ENCODE assay signal across 12 cellular contexts in the genomic region with DNA sequence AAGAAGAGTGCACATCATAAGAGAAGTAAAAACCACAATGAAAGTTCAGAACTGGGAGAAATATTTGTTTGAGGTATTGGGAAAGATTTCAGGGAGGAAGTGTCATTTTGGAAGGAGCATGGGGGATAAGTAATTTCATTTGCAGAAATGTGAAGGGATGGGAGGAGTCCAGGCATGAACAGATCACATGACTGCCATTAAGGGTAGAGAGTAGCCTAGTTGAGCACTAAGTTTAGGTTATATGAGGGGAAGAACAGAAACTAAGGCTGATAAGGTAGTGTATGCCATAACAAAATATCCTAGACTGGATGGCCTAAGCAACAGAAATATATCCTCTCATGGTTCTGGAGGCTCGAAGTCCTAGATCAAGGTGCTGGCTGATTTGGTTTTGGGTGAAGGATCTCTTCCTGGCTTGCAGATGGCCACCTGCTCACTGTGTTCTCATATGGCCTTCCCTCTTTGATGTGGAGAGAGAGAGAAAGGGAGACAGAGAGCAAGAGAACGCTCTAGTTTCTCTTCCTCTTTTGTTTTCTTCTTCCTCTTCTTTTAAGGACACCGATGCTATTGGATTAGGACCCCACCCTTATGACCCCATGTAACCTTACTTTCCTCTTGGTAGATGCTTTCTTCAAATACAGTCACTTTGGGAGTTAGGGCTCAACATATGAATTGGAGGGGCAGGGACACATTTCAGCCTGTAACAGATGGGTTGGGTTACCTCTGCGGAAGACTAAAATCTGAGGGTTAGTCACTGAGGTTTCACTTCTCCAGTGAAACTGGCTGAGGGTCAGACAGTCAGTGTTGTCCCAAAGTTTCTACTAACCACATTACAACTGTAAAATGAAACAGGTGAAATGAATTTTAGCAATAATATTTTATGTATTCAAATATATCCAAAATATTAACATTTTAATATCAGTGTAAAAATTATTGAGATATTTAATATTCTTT.
DNase-seq lines count a peak whose midpoint lies in the region; ATAC-seq and TF ChIP-seq lines count a peak whose summit lies in the region.
"Had no signal": no experiment of that assay in that cellular context is flagged by ENCODE, and none has a peak within 500 bp of the region (broad histone marks: within the 10 kb centered on the region; RNA-seq: fewer than 3 reads in every experiment).

No MANE protein-coding gene starts in this region.

- DNase-seq in DMS153 treated with DMSO at 0.1 percent for 48 hours (lab: John Stamatoyannopoulos, UW; ENCODE audit: unreplicated experiment) (no peak), stomach (no peak), NCI-H2227 treated with DMSO at 0.1 percent for 48 hours (lab: John Stamatoyannopoulos, UW) (no peak), LoVo (ENCODE audit: low spot score) (no peak)
- DNase-seq: NCI-H1092 treated with DMSO at 0.1 percent for 48 hours; stimulated activated CD4-positive, alpha-beta T cell treated with anti-CD3 and anti-CD28 coated beads, Interleukin-4, amount 100 ng/mL, for 24 hours; WERI-Rb-1 had no signal

- no peaks in the 10 kb centered on the region for H3K27me3 ChIP-seq in esophagus (ENCODE audit: control insufficient read depth in 1 of 2, insufficient read depth in 2 of 2, low read length in 2 of 2)
- H3K27me3 ChIP-seq in stomach: peaks cover 0 to 18% (median 0%) of the 10 kb centered on the region in 3 donors

- H3K4me3 ChIP-seq in esophagus (ENCODE audit: low read depth in 1 of 2, low read length in 2 of 2) (no peak overlapping the region), stomach (no peak overlapping the region)

- TF ChIP-seq EP300 in stomach (IDR thresholded peaks at IDR 0.05): no peak

- H3K4me1 ChIP-seq in esophagus (ENCODE audit: control insufficient read depth in 2 of 2, insufficient read depth in 2 of 2, low read length in 1 of 2) (peaks cover 0 to 5% of the 10 kb centered on the region in 2 donors), stomach (no peaks in the 10 kb centered on the region)

- TF ChIP-seq POLR2A in GM18505 (IDR thresholded peaks at IDR 0.05; ENCODE audit: borderline replicate concordance, extremely low read depth, insufficient read depth, insufficient read length) (no peak), stomach (IDR thresholded peaks at IDR 0.05) (no peak)

- H3K36me3 ChIP-seq in esophagus (ENCODE audit: control insufficient read depth in 2 of 2, insufficient read depth in 2 of 2, low read length in 1 of 2): no peaks in the 10 kb centered on the region
- no peaks in the 10 kb centered on the region for H3K36me3 ChIP-seq in stomach
- H3K36me3 ChIP-seq: WERI-Rb-1 had no signal

- 74% methylated on average over 4 of the region's 4 CpGs for WGBS in esophagus, 2 donors
- WGBS in stomach, 5 donors: 76 to 86% (median 83%) methylated on average over 4 of the region's 4 CpGs

- peak overlapping the region; percentile 75 to 87 for H3K27ac ChIP-seq in esophagus (ENCODE audit: low read depth in 2 of 2, low read length in 1 of 2)
- no peak overlapping the region for H3K27ac ChIP-seq in stomach
- H3K27ac ChIP-seq: WERI-Rb-1 had no signal

- peak; percentile 79 for ATAC-seq in GM18505 (IDR thresholded peaks at IDR 0.05; ENCODE audit: unreplicated experiment)
- peak; percentile 85 for ATAC-seq in GM21529 (IDR thresholded peaks at IDR 0.05; ENCODE audit: unreplicated experiment)
- peak; percentile 80 for ATAC-seq in HG03457 (IDR thresholded peaks at IDR 0.05; ENCODE audit: unreplicated experiment)
- ATAC-seq: left lobe of liver had no signal

- TF ChIP-seq CTCF in stomach (IDR thresholded peaks at IDR 0.05): no peak

- intact Hi-C loops in stomach (cut with DNase I; ENCODE audit: low total_unique reads): no loop called here

- H3K9me3 ChIP-seq in esophagus (ENCODE audit: control insufficient read depth in 2 of 2, insufficient read depth in 1 of 2, low read depth in 1 of 2, low read length in 1 of 2) (no peaks in the 10 kb centered on the region), stomach (no peaks in the 10 kb centered on the region)

Comparison
In these comparisons a context has a peak if more than half of its experiments do, and no peak if none do; other contexts are left out.
1. H3K27ac ChIP-seq: peak in esophagus (2 of 2); none in stomach (0 of 5).
2. Peak in every context shown above with its lines, with median percentiles within 50 percentile points of each other: ATAC-seq.